In the genomic region with DNA sequence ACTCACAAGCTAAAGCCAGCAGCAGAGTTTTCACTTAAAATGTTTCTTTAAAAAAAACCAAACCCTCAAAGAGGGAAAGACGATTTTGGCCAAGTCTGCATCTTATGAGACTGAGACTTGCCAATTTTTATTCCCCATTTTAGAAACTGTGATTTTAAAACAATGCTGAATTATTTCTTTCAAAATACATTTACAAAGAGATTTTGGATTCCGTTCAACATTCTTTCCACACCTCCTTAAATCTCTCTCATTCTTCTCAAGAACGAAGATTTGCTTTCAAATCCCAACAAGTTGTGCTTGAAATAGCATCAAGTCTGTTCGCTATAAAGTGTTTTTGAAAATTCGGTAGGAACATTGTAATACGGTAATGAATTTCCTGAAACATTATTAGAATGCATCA, we compare ENCODE assay signal across 14 cellular contexts.
A peak's percentile ranks its signal among the peaks of the same experiment; 100 is the strongest.
DNase-seq lines count a peak whose midpoint lies in the region; TF ChIP-seq lines count a peak whose summit lies in the region.
"Had no signal": no experiment of that assay in that cellular context is flagged by ENCODE, and none has a peak within 500 bp of the region (broad histone marks: within the 10 kb centered on the region; RNA-seq: fewer than 3 reads in every experiment).

No MANE protein-coding gene starts in this region.

- no peaks in the 10 kb centered on the region for H3K36me3 Mint-ChIP-seq in neural progenitor cell
- H3K36me3 Mint-ChIP-seq: CD14-positive monocyte had no signal

- no peaks in the 10 kb centered on the region for H3K4me1 Mint-ChIP-seq in neural progenitor cell
- H3K4me1 Mint-ChIP-seq: B cell had no signal

- no peak overlapping the region for H3K4me3 Mint-ChIP-seq in neural progenitor cell
- H3K4me3 Mint-ChIP-seq: B cell, CD14-positive monocyte, H9 had no signal

- H3K9me3 ChIP-seq in neural progenitor cell (ENCODE audit: low read depth): no peaks in the 10 kb centered on the region

- TF ChIP-seq CTCF in AG10803 (conservative IDR thresholded peaks at IDR 0.05; ENCODE audit: low read length): no peak
- TF ChIP-seq CTCF in fibroblast of pulmonary artery (IDR thresholded peaks at IDR 0.05; ENCODE audit: low read length, missing control alignments): no peak
- TF ChIP-seq CTCF in neural progenitor cell (IDR thresholded peaks at IDR 0.05): no peak

- no peaks in the 10 kb centered on the region for H3K27me3 Mint-ChIP-seq in neural progenitor cell (ENCODE audit: insufficient read depth, low read depth)

- no peaks in the 10 kb centered on the region for H3K27me3 ChIP-seq in neural progenitor cell

- no peaks in the 10 kb centered on the region for H3K4me1 ChIP-seq in neural progenitor cell

- H3K27ac Mint-ChIP-seq in neural progenitor cell: no peak overlapping the region
- H3K27ac Mint-ChIP-seq: B cell, CD14-positive monocyte, H9 had no signal

- H3K4me3 ChIP-seq in AG10803 (ENCODE audit: low read length): no peak overlapping the region
- no peak overlapping the region for H3K4me3 ChIP-seq in fibroblast of pulmonary artery (replicated peaks; ENCODE audit: low read depth, low read length)
- no peak overlapping the region for H3K4me3 ChIP-seq in neural progenitor cell

- no peaks in the 10 kb centered on the region for H3K79me2 ChIP-seq in neural progenitor cell (ENCODE audit: low read depth)

- no peaks in the 10 kb centered on the region for H3K9me3 Mint-ChIP-seq in neural progenitor cell
- H3K9me3 Mint-ChIP-seq: H9 had no signal

- H3K4me2 ChIP-seq in neural progenitor cell: no peak overlapping the region
- H3K4me2 ChIP-seq: KMS-11 had no signal

- TF ChIP-seq RAD21 in Ishikawa (IDR thresholded peaks at IDR 0.05; ENCODE audit: low read depth): no peak

- no peak overlapping the region for H3K27ac ChIP-seq in neural progenitor cell
- H3K27ac ChIP-seq: KMS-11 had no signal

- H3K36me3 ChIP-seq in neural progenitor cell: no peaks in the 10 kb centered on the region

- no peak overlapping the region for H3K9ac ChIP-seq in neural progenitor cell
- H3K9ac ChIP-seq: KMS-11 had no signal

- H2AFZ ChIP-seq in neural progenitor cell (replicated peaks): peak overlapping the region; percentile 83

- no peaks in the 10 kb centered on the region for H3F3A ChIP-seq in neural progenitor cell (ENCODE audit: low read depth)

- no peak for TF ChIP-seq EP300 in Ishikawa (IDR thresholded peaks at IDR 0.05; ENCODE audit: borderline replicate concordance)

- DNase-seq in AG10803 (ENCODE audit: low read depth): peak; percentile 62
- peak; percentile 60 for DNase-seq in fibroblast of pulmonary artery (ENCODE audit: low read depth)
- DNase-seq in neural progenitor cell (ENCODE audit: low spot score): no peak
- DNase-seq in SKM-1 (lab: John Stamatoyannopoulos, UW; ENCODE audit: unreplicated experiment): no peak
- DNase-seq in activated CD4-positive, CD25-positive, alpha-beta regulatory T cell (lab: John Stamatoyannopoulos, UW): no peak
- DNase-seq in CD1c-positive myeloid dendritic cell (ENCODE audit: extremely low spot score): no peak
- DNase-seq: NCI-H345; NCI-H774; NK-92 treated with Interleukin-12 subunit alpha and Interleukin-12 subunit beta, amount 100 ng/mL, for 24 hours had no signal

- H4K20me1 ChIP-seq in neural progenitor cell (ENCODE audit: low read depth): no peaks in the 10 kb centered on the region

TF ChIP-seq in Ishikawa, 13 proteins besides CTCF, POLR2A, EP300 and RAD21:
- no peak for TF ChIP-seq TAF1 (IDR thresholded peaks at IDR 0.05; ENCODE audit: low read depth)
- 0 out of 2 replicates have a peak, but pooled peaks have one; percentile 8 for TF ChIP-seq NFIC (IDR thresholded peaks at IDR 0.05)

Comparison
In these comparisons a context has a peak if more than half of its experiments do, and no peak if none do; other contexts are left out.
1. DNase-seq: peak in AG10803 (single experiment) and fibroblast of pulmonary artery (single experiment); none in neural progenitor cell (single experiment), SKM-1 (single experiment), activated CD4-positive, CD25-positive, alpha-beta regulatory T cell (0 of 4) and CD1c-positive myeloid dendritic cell (single experiment).